Comparison of ENCODE assay signal across 15 cellular contexts in the genomic region with DNA sequence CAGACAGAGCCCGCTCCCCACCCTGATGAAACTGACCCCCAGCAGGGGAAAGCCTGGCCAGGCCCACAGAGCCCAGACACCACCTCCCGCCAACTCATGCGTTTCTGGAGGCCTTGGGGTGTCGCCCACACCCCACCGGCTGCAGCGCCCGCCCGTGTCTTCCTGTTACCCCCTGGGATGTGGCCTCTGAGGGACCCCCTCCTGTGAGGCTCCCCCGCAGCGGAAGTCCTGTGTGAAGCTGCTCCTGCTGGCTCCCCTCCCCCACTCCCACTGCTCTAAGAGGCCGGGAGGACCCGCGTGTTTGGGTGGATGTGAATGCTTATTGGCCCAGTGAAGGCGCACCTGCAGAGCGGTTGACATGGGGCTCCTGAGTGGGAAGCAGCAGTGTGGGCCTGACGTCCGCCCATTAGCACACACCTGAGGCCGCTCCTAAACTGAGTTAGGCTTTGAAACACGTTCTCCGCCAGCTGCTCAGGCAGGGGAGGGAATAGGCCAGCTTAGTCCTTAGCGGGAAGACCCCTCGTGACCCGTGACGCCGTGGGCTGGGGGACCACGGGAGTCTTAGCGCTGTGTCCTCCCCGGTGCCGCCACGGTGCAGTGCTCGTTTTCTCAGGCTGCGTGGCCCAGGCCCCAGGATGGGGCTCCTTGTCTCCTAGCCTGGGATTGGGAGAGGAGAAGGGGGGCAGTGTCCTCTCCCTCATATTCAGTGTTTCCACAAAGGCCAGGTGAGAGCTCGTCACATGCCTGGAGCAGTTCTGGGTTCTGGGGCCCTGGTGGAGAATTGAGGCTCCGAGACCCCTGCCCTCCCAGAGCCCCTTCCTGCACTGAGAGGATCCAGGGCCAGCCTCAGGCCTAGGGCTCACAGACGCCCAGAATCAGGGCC.
DNase-seq lines count a peak whose midpoint lies in the region; ATAC-seq, FAIRE-seq and TF ChIP-seq lines count a peak whose summit lies in the region.
"Had no signal": no experiment of that assay in that cellular context is flagged by ENCODE, and none has a peak within 500 bp of the region (broad histone marks: within the 10 kb centered on the region; RNA-seq: fewer than 3 reads in every experiment).

No MANE protein-coding gene starts in this region.

- no peak for FAIRE-seq in GM19239 (lab: Jason Lieb, UNC)
- FAIRE-seq: G401.6 had no signal

- 85% methylated on average over 21 to 35 of the region's 35 CpGs for WGBS in testis, 2 donors

- H3K36me3 ChIP-seq in H7 (replicated peaks; ENCODE audit: control insufficient read depth, insufficient read depth, low read length) (no peaks in the 10 kb centered on the region), testis (ENCODE audit: low read depth, missing control alignments) (no peaks in the 10 kb centered on the region)

- H3K27me3 ChIP-seq in H7 (ENCODE audit: control insufficient read depth, insufficient read depth, low read length) (no peaks in the 10 kb centered on the region), testis (no peaks in the 10 kb centered on the region)

- no peaks in the 10 kb centered on the region for H3K9me3 ChIP-seq in testis

- peak; percentile 61 for DNase-seq in H7
- DNase-seq in WTC11 (ENCODE audit: low spot score) = no peak
- DNase-seq in islet precursor cell = peak; percentile 54
- peak; percentile 12 for DNase-seq in testis
- no peak for DNase-seq in GM19239 (ENCODE audit: insufficient read length, low spot score)
- DNase-seq in stimulated activated CD4-positive, alpha-beta T cell treated with anti-CD3 and anti-CD28 coated beads, Interleukin-12 subunit alpha, Interleukin-12 subunit beta, amount 100 ng/mL, for 4 hours = no peak
- no peak for DNase-seq in A172 (ENCODE audit: low spot score)
- DNase-seq: CD4-positive, alpha-beta memory T cell; DMS79 treated with DMSO at 0.1 percent for 48 hours; HCEC 1CT; NCI-H2029; T-helper 1 cell had no signal

- H3K4me3 ChIP-seq in H7 (ENCODE audit: insufficient read depth, low read depth, low read length) = no peak overlapping the region
- no peak overlapping the region for H3K4me3 ChIP-seq in testis

- no peaks in the 10 kb centered on the region for H3K4me1 ChIP-seq in testis

- no peak for ATAC-seq in WTC11
- ATAC-seq in HG02623 (IDR thresholded peaks at IDR 0.05; ENCODE audit: unreplicated experiment) = no peak

- H3K4me3 Mint-ChIP-seq in WTC11 = no peak overlapping the region
- H3K4me3 Mint-ChIP-seq: B cell; CD4-positive, alpha-beta memory T cell had no signal

- no peak overlapping the region for H3K27ac Mint-ChIP-seq in WTC11
- H3K27ac Mint-ChIP-seq: B cell; CD4-positive, alpha-beta memory T cell had no signal

- POLR2A ChIA-PET in WTC11 (lab: Charles Lee) = interaction anchor here (1.0 kb wide), 1 partner anchor 67 kb away, joined by 3 read pairs; no protein-coding TSS in a partner anchor

- no peaks in the 10 kb centered on the region for H3K27me3 Mint-ChIP-seq in WTC11 (ENCODE audit: low read depth)

- CTCF ChIA-PET in WTC11 (lab: Charles Lee) = interaction anchor here (0.9 to 2.2 kb wide), 6 partner anchors 49 to 283 kb away, joined by 3 to 6 read pairs (median 3); no protein-coding TSS in a partner anchor

- no peak for TF ChIP-seq CTCF in WTC11 (IDR thresholded peaks at IDR 0.05)
- no peak for TF ChIP-seq CTCF in testis (IDR thresholded peaks at IDR 0.05)

- H3K9me3 Mint-ChIP-seq in WTC11 = no peaks in the 10 kb centered on the region
- H3K9me3 Mint-ChIP-seq: CD4-positive, alpha-beta memory T cell had no signal

- peaks cover 16% of the 10 kb centered on the region for H3K4me1 Mint-ChIP-seq in WTC11
- H3K4me1 Mint-ChIP-seq: B cell; CD4-positive, alpha-beta memory T cell had no signal

- intact Hi-C loops in testis (cut with DNase I; ENCODE audit: low total_unique reads) = no loop called here

- no peak overlapping the region for H3K27ac ChIP-seq in testis

- H3K36me3 Mint-ChIP-seq in WTC11 = no peaks in the 10 kb centered on the region
- H3K36me3 Mint-ChIP-seq: CD4-positive, alpha-beta memory T cell had no signal

- no peak for TF ChIP-seq POLR2A in testis (IDR thresholded peaks at IDR 0.05)

TF ChIP-seq in WTC11, 78 proteins besides CTCF, POLR2A, EP300 and RAD21:
- no peak for TF ChIP-seq CREM (CRISPR knock-in tag; IDR thresholded peaks at IDR 0.05)
- no peak for TF ChIP-seq SMAD4 (CRISPR knock-in tag; IDR thresholded peaks at IDR 0.05)
- TF ChIP-seq, protein P1, sequence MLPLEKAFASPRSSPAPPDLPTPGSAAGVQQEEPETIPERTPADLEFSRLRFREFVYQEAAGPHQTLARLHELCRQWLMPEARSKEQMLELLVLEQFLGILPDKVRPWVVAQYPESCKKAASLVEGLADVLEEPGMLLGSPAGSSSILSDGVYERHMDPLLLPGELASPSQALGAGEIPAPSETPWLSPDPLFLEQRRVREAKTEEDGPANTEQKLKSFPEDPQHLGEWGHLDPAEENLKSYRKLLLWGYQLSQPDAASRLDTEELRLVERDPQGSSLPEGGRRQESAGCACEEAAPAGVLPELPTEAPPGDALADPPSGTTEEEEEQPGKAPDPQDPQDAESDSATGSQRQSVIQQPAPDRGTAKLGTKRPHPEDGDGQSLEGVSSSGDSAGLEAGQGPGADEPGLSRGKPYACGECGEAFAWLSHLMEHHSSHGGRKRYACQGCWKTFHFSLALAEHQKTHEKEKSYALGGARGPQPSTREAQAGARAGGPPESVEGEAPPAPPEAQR (CRISPR knock-in tag; IDR thresholded peaks at IDR 0.05) = no peak
- TF ChIP-seq NFE2L1 (CRISPR knock-in tag; IDR thresholded peaks at IDR 0.05) = no peak
- no peak for TF ChIP-seq ZNF219 (CRISPR knock-in tag; IDR thresholded peaks at IDR 0.05; ENCODE audit: borderline replicate concordance)
- TF ChIP-seq ZNF423 (CRISPR knock-in tag; IDR thresholded peaks at IDR 0.05) = peak; percentile 64
TF ChIP-seq in WTC11: peak in this region for 1.

Comparison
In these comparisons a context has a peak if more than half of its experiments do, and no peak if none do; other contexts are left out.
1. DNase-seq: peak in H7 (single experiment), islet precursor cell (single experiment) and testis (single experiment); none in WTC11 (single experiment), GM19239 (single experiment), stimulated activated CD4-positive, alpha-beta T cell treated with anti-CD3 and anti-CD28 coated beads, Interleukin-12 subunit alpha, Interleukin-12 subunit beta, amount 100 ng/mL, for 4 hours (single experiment) and A172 (single experiment).